1 cellular context compared by ENCODE assay signal in genomic region chr7:100223376-100223927, GRCh38.
TF ChIP-seq lines count a peak whose summit lies in the region.

No MANE protein-coding gene starts in this region.

TF ChIP-seq in GM12878, 131 proteins besides CTCF, POLR2A, EP300 and RAD21:
- TF ChIP-seq MLLT1 (IDR thresholded peaks at IDR 0.05) (peak; percentile 64), SMAD5 (IDR thresholded peaks at IDR 0.05; ENCODE audit: low read depth) (0 out of 2 replicates have a peak, but pooled peaks have one; percentile 32)
